Comparison of ENCODE assay signal across 8 cellular contexts in the genomic region with DNA sequence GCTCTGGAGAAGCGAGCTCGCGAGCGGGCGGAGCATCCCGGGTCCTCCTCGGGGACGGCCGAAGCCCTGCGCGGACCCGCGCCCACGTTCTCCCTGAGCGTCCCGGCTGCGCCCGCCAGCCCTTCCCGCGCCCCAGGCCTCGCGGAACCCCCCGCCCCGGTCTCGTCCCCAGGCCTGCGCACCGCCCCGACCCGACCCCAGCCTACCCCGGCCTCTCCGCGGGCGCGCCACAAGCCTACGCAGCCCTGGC. TPM values are rescaled to one million over a fixed set of nuclear protein-coding genes. Genes with fewer than 3 reads are reported as not detected.
DNase-seq lines count a peak whose midpoint lies in the region; ATAC-seq and TF ChIP-seq lines count a peak whose summit lies in the region.

No MANE protein-coding gene starts in this region.

- H3K9ac ChIP-seq in BLaER1 (peak overlapping the region; percentile 92), HUES6 (ENCODE audit: low read length) (peak overlapping the region; percentile 92)

- no peak for TF ChIP-seq POLR2A in erythroblast (IDR thresholded peaks at IDR 0.05; ENCODE audit: low read length)

- H3K36me3 ChIP-seq in BLaER1, result peaks cover 33% of the 10 kb centered on the region
- peaks cover 31% of the 10 kb centered on the region for H3K36me3 ChIP-seq in HUES6 (ENCODE audit: control insufficient read depth, insufficient read depth, low read length)

- H3K27me3 Mint-ChIP-seq in chondrocyte (ENCODE audit: low read depth) (no peaks in the 10 kb centered on the region), naive B cell (no peaks in the 10 kb centered on the region)

- H3K27ac Mint-ChIP-seq in chondrocyte (ENCODE audit: unreplicated experiment), result peak overlapping the region; percentile 93
- H3K27ac Mint-ChIP-seq in naive B cell, result peak overlapping the region; percentile 99 to 100 (median 99)

- DNase-seq in chondrocyte (ENCODE audit: low spot score), result no peak
- DNase-seq in naive B cell, result no peak
- DNase-seq in islet precursor cell, result no peak
- no peak for DNase-seq in NCI-H69 (lab: John Stamatoyannopoulos, UW)
- no peak for DNase-seq in erythroblast (lab: John Stamatoyannopoulos, UW)

- H3K27me3 ChIP-seq in BLaER1 (no peaks in the 10 kb centered on the region), HUES6 (ENCODE audit: control insufficient read depth, insufficient read depth, low read length) (no peaks in the 10 kb centered on the region)

- H3K4me3 Mint-ChIP-seq in chondrocyte (ENCODE audit: unreplicated experiment) (peak overlapping the region; percentile 86), naive B cell (peak overlapping the region; percentile 92 to 96 (median 94))

- peak overlapping the region; percentile 86 for H3K4me2 ChIP-seq in BLaER1

- H3K9me3 Mint-ChIP-seq in chondrocyte (ENCODE audit: low read depth), result no peaks in the 10 kb centered on the region
- H3K9me3 Mint-ChIP-seq in naive B cell, result no peaks in the 10 kb centered on the region

- no peak for TF ChIP-seq CTCF in chondrocyte (IDR thresholded peaks at IDR 0.05)

- H3K4me3 ChIP-seq in BLaER1, result peak overlapping the region; percentile 95
- peak overlapping the region; percentile 94 for H3K4me3 ChIP-seq in HUES6 (ENCODE audit: low read depth, low read length)

- H3K9me3 ChIP-seq in BLaER1 (no peaks in the 10 kb centered on the region), HUES6 (ENCODE audit: control insufficient read depth, insufficient read depth, low read depth, low read length) (no peaks in the 10 kb centered on the region)

- H3K4me1 Mint-ChIP-seq in chondrocyte (ENCODE audit: low read depth), result peaks cover 35% of the 10 kb centered on the region
- peaks cover 38 to 50% (median 45%) of the 10 kb centered on the region in 3 donors for H3K4me1 Mint-ChIP-seq in naive B cell

- H4K20me1 ChIP-seq in BLaER1, result peaks cover 51% of the 10 kb centered on the region

- H3K4me1 ChIP-seq in BLaER1 (peaks cover 47% of the 10 kb centered on the region), HUES6 (ENCODE audit: control insufficient read depth, insufficient read depth, low read length) (peaks cover 17% of the 10 kb centered on the region)

- ATAC-seq in naive B cell (ENCODE audit: low read depth in 2 of 2) (no peak), HG02840 (IDR thresholded peaks at IDR 0.05; ENCODE audit: low FRiP score, unreplicated experiment) (no peak)

- H3K36me3 Mint-ChIP-seq in chondrocyte (ENCODE audit: low read depth) (peaks cover 15% of the 10 kb centered on the region), naive B cell (peaks cover 18 to 24% of the 10 kb centered on the region in 2 donors)

- H3K27ac ChIP-seq in BLaER1 (peak overlapping the region; percentile 91), HUES6 (ENCODE audit: low read depth, low read length) (peak overlapping the region; percentile 86)

RNA-seq across cellular contexts. Expression of a gene that starts 0.2 kb away (rescaled TPM):
- 45.1 to 51.2 TPM (median 49.6 TPM) in 3 replicates for total RNA-seq in chondrocyte
- 10 to 100 TPM; 14.9 to 37.9 (median 24.5) TPM for polyA plus RNA-seq in naive B cell (ENCODE audit: low read depth in 6 of 6)

RNA-seq across cellular contexts. Expression of a gene that starts 58.4 kb away (rescaled TPM):
- 79.2 to 155 TPM (median 80.8 TPM) in 3 replicates for total RNA-seq in chondrocyte
- 100 to 1,000 TPM; 165 to 235 (median 190) TPM for polyA plus RNA-seq in naive B cell (ENCODE audit: low read depth in 6 of 6)
